ENCODE assay signal across 8 cellular contexts in the genomic region with DNA sequence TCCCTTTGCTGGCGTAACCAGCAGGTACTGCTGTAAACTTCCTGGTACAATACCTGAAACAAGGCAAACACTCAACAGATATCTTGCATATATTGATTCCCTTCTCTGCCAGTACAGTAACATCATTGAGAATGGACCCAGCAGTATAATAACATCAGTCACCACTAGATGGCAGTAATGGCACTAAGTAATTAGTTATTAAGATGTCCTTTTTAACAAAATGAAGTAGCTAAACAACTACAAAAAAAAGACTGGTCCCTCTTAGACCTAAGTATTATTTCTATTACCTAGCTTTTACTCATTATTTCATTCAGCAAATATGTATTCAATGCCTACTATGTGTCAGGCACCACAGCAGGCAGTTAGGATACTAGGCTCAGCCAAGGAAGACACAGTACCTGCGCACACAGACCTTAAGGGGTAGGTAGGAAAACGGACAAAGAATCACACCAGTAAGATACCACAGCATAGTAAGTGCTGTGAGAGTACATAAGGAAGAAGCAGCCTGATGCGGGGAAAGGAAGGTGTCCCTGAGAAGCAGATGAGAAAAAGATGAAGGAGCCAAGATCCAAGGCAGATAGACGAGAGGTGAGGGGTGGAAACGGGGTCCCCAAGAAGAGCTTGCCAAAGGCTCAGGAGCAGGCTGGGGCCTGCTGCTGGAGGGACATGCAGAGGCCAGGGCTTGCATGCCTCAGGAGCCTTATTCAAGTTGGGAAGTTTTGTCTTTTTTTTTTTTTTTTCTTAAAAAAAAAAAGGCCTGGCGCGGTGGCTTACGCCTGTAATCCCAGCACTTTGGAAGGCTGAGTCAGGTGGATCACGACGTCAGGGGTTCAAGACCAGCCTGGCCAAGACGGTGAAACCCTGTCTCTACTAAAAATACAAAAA.
DNase-seq lines count a peak whose midpoint lies in the region; ATAC-seq and TF ChIP-seq lines count a peak whose summit lies in the region.

No MANE protein-coding gene starts in this region.

- H3K36me3 ChIP-seq in testis (ENCODE audit: low read depth, missing control alignments): no peaks in the 10 kb centered on the region

- H3K4me3 Mint-ChIP-seq in activated T-cell treated with anti-CD3 and anti-CD28 coated beads, Interleukin-2, amount 50 U/mL, for 24 hours: no peak overlapping the region

- H3K4me1 ChIP-seq in testis: no peaks in the 10 kb centered on the region

- H3K9me3 ChIP-seq in testis: no peaks in the 10 kb centered on the region

- no peaks in the 10 kb centered on the region for H3K27me3 Mint-ChIP-seq in activated T-cell treated with anti-CD3 and anti-CD28 coated beads, Interleukin-2, amount 50 U/mL, for 24 hours

- DNase-seq in activated T-cell treated with anti-CD3 and anti-CD28 coated beads, Interleukin-2, amount 50 U/mL, for 24 hours: no peak
- no peak for DNase-seq in activated T-cell treated with anti-CD3 and anti-CD28 coated beads, Interleukin-2, amount 50 U/mL, for 48 hours
- DNase-seq in RKO (ENCODE audit: low spot score) (peak; percentile 83), cerebellar cortex (ENCODE audit: low spot score) (peak; percentile 90), left lobe of liver (ENCODE audit: low spot score) (no peak), testis (peak; percentile 53)

- ATAC-seq in GM21825 (IDR thresholded peaks at IDR 0.05; ENCODE audit: unreplicated experiment) (peak; percentile 76), left lobe of liver (peak; percentile 82)

- no peak for TF ChIP-seq POLR2A in testis (IDR thresholded peaks at IDR 0.05)

- H3K36me3 Mint-ChIP-seq in activated T-cell treated with anti-CD3 and anti-CD28 coated beads, Interleukin-2, amount 50 U/mL, for 24 hours (ENCODE audit: low read depth): no peaks in the 10 kb centered on the region

- TF ChIP-seq CTCF in LNCAP (IDR thresholded peaks at IDR 0.05) (peak; percentile 80), testis (IDR thresholded peaks at IDR 0.05) (peak; percentile 77 to 87 (median 80))

- no peak overlapping the region for H3K4me3 ChIP-seq in testis

- intact Hi-C loops in testis (cut with DNase I; ENCODE audit: low total_unique reads): no loop called here

- peaks cover 13% of the 10 kb centered on the region for H3K4me1 Mint-ChIP-seq in activated T-cell treated with anti-CD3 and anti-CD28 coated beads, Interleukin-2, amount 50 U/mL, for 24 hours (ENCODE audit: low read depth)

- no peaks in the 10 kb centered on the region for H3K27me3 ChIP-seq in testis

- peak overlapping the region; percentile 65 for H3K27ac Mint-ChIP-seq in activated T-cell treated with anti-CD3 and anti-CD28 coated beads, Interleukin-2, amount 50 U/mL, for 24 hours

- WGBS in testis, 2 donors: 73 to 74% methylated on average over 12 of the region's 12 CpGs

- peak overlapping the region in 1 of 2 donors; percentile 65 for H3K27ac ChIP-seq in testis

- H3K9me3 Mint-ChIP-seq in activated T-cell treated with anti-CD3 and anti-CD28 coated beads, Interleukin-2, amount 50 U/mL, for 24 hours: no peaks in the 10 kb centered on the region

Comparison
In these comparisons a context has a peak if more than half of its experiments do, and no peak if none do; other contexts are left out.
1. DNase-seq: peak in RKO (single experiment), cerebellar cortex (single experiment) and testis (single experiment); none in activated T-cell treated with anti-CD3 and anti-CD28 coated beads, Interleukin-2, amount 50 U/mL, for 24 hours (single experiment), activated T-cell treated with anti-CD3 and anti-CD28 coated beads, Interleukin-2, amount 50 U/mL, for 48 hours (0 of 2) and left lobe of liver (single experiment).